ENCODE assay signal across 9 cellular contexts in genomic region chr14:105181542-105182295, GRCh38. TPM values are rescaled to one million over a fixed set of nuclear protein-coding genes. Genes with fewer than 3 reads are reported as not detected.
DNase-seq lines count a peak whose midpoint lies in the region; ATAC-seq, FAIRE-seq and TF ChIP-seq lines count a peak whose summit lies in the region.
"Had no signal": no experiment of that assay in that cellular context is flagged by ENCODE, and none has a peak within 500 bp of the region (broad histone marks: within the 10 kb centered on the region; RNA-seq: fewer than 3 reads in every experiment).

No MANE protein-coding gene starts in this region.

- in situ Hi-C loops in K562 (cut with MboI), result no loop called here
- in situ Hi-C loops in brain microvascular endothelial cell (cut with HindIII; ENCODE audit: low pct_ligation_motif_present, low sequenced_read_pairs), result no loop called here

- 0 out of 2 replicates have a peak overlapping the region, but pooled peaks have one; percentile 59 for H2AFZ ChIP-seq in K562 (ENCODE audit: low read depth, low read length)

- no peaks in the 10 kb centered on the region for H3K9me1 ChIP-seq in K562 (ENCODE audit: control insufficient read depth, insufficient read depth, low read length)

- no peak for FAIRE-seq in K562 (lab: Jason Lieb, UNC)

- intact Hi-C loops in K562 (cut with micrococcal nuclease), result loop anchor here (5.0 kb wide), 1 partner anchor 89 kb away; no protein-coding TSS in a partner anchor
- intact Hi-C loops in natural killer cell (cut with micrococcal nuclease), result no loop called here

- 73% methylated on average over 6 of the region's 22 CpGs for WGBS in K562 (ENCODE audit: insufficient coverage, low coverage, missing lambda C conversion rate)

- peak overlapping the region; percentile 74 to 98 (median 82) for H3K4me2 ChIP-seq in BLaER1 treated with 17β-estradiol and CSF1 and Interleukin-3, amounts not matched to agents 10 nM and 100 nM
- H3K4me2 ChIP-seq in K562 (ENCODE audit: insufficient read depth, low read length), result no peak overlapping the region

- ATAC-seq in K562 (no peak), natural killer cell (no peak), GM18907 (IDR thresholded peaks at IDR 0.05; ENCODE audit: unreplicated experiment) (no peak), HG03095 (IDR thresholded peaks at IDR 0.05; ENCODE audit: unreplicated experiment) (no peak)

- CTCF ChIA-PET in K562 (lab: Yijun Ruan, JAX; ENCODE audit: low intra/inter-chr PET ratio), result no interaction called here

- peak overlapping the region; percentile 55 to 72 (median 61) for H3K4me3 ChIP-seq in BLaER1 treated with 17β-estradiol and CSF1 and Interleukin-3, amounts not matched to agents 10 nM and 100 nM
- H3K4me3 ChIP-seq in HL-60 (replicated peaks; ENCODE audit: insufficient read depth, low read length) (peak overlapping the region; percentile 15), K562 (peak overlapping the region; percentile 47), BE2C (ENCODE audit: low read depth, low read length) (no peak overlapping the region), brain microvascular endothelial cell (ENCODE audit: low read depth, low read length) (no peak overlapping the region)

- peak overlapping the region in 7 of 11 experiments; percentile 69 to 76 (median 72); a peak in 9 of 22 replicates for H3K9ac ChIP-seq in BLaER1 treated with 17β-estradiol and CSF1 and Interleukin-3, amounts not matched to agents 10 nM and 100 nM
- peak overlapping the region in 1 of 2 experiments; percentile 74; a peak in 2 of 4 replicates for H3K9ac ChIP-seq in K562 (ENCODE audit: insufficient read depth in 1 of 2, low read depth in 2 of 2, low read length in 2 of 2)

- H3K79me2 ChIP-seq in K562 (ENCODE audit: control insufficient read depth, insufficient read depth, low read length), result no peaks in the 10 kb centered on the region

- no peaks in the 10 kb centered on the region for H3K36me3 ChIP-seq in BLaER1 treated with 17β-estradiol and CSF1 and Interleukin-3, amounts not matched to agents 10 nM and 100 nM
- H3K36me3 ChIP-seq in K562 (ENCODE audit: control insufficient read depth, insufficient read depth, low read length) (no peaks in the 10 kb centered on the region), BE2C (no peaks in the 10 kb centered on the region), brain microvascular endothelial cell (replicated peaks) (no peaks in the 10 kb centered on the region)
- H3K36me3 ChIP-seq: adrenal gland had no signal

- TF ChIP-seq RAD21 in K562 (CRISPR knock-in tag; conservative IDR thresholded peaks at IDR 0.05 in 1 of 2, IDR thresholded peaks at IDR 0.05 in 1 of 2), result no peak

- peaks cover 11 to 39% (median 31%) of the 10 kb centered on the region in 11 experiments; a peak in 17 of 22 replicates for H4K20me1 ChIP-seq in BLaER1 treated with 17β-estradiol and CSF1 and Interleukin-3, amounts not matched to agents 10 nM and 100 nM
- H4K20me1 ChIP-seq in K562 (replicated peaks; ENCODE audit: control insufficient read depth, insufficient read depth, low read length), result no peaks in the 10 kb centered on the region

- peak overlapping the region in 3 of 11 experiments; percentile 46 to 69 (median 65); a peak in 3 of 22 replicates for H3K27ac ChIP-seq in BLaER1 treated with 17β-estradiol and CSF1 and Interleukin-3, amounts not matched to agents 10 nM and 100 nM
- H3K27ac ChIP-seq in HL-60 (replicated peaks), result no peak overlapping the region
- H3K27ac ChIP-seq in K562 (ENCODE audit: extremely low read depth, low read depth, low read length), result no peak overlapping the region
- no peak overlapping the region for H3K27ac ChIP-seq in brain microvascular endothelial cell

- no peaks in the 10 kb centered on the region for H3K9me3 Mint-ChIP-seq in natural killer cell

- H3K27me3 Mint-ChIP-seq in natural killer cell (ENCODE audit: low read depth in 2 of 2), result no peaks in the 10 kb centered on the region

- no TSS peak for BruUV-seq in K562 (replicated peaks; lab: Mats Ljungman, UMichigan)

- TF ChIP-seq EP300 in K562 (IDR thresholded peaks at IDR 0.05; ENCODE audit: low read length), result no peak

- no peaks in the 10 kb centered on the region for H3K36me3 Mint-ChIP-seq in natural killer cell

- no peak for TF ChIP-seq POLR2A in K562 (conservative IDR thresholded peaks at IDR 0.05)

- DNase-seq in HL-60 (ENCODE audit: low read depth in 1 of 2, low spot score in 1 of 2) (no peak), K562 (ENCODE audit: extremely low read depth in 1 of 4, low spot score in 3 of 4) (no peak), natural killer cell (no peak), BE2C (no peak), brain microvascular endothelial cell (no peak)

- H3K4me1 ChIP-seq in BLaER1 treated with 17β-estradiol and CSF1 and Interleukin-3, amounts not matched to agents 10 nM and 100 nM, result peaks cover 53 to 84% (median 79%) of the 10 kb centered on the region in 10 experiments
- peaks cover 3 to 70% of the 10 kb centered on the region in 2 experiments; a peak in 4 of 5 replicates for H3K4me1 ChIP-seq in K562 (replicated peaks in 1 of 2; ENCODE audit: control insufficient read depth in 2 of 2, insufficient read depth in 2 of 2, low read length in 2 of 2)
- no peaks in the 10 kb centered on the region for H3K4me1 ChIP-seq in BE2C

- peaks cover 0 to 16% (median 0%) of the 10 kb centered on the region in 11 experiments; a peak in 3 of 22 replicates for H3K27me3 ChIP-seq in BLaER1 treated with 17β-estradiol and CSF1 and Interleukin-3, amounts not matched to agents 10 nM and 100 nM
- no peaks in the 10 kb centered on the region for H3K27me3 ChIP-seq in HL-60 (ENCODE audit: insufficient read depth, poor library complexity, severe bottlenecking)
- no peaks in the 10 kb centered on the region for H3K27me3 ChIP-seq in K562 (ENCODE audit: control insufficient read depth in 2 of 2, insufficient read depth in 2 of 2, low read length in 2 of 2)
- no peaks in the 10 kb centered on the region for H3K27me3 ChIP-seq in BE2C
- no peaks in the 10 kb centered on the region for H3K27me3 ChIP-seq in brain microvascular endothelial cell (replicated peaks)
- H3K27me3 ChIP-seq: adrenal gland had no signal

- H3K4me3 Mint-ChIP-seq in natural killer cell, result peak overlapping the region; percentile 67

- peaks cover 0 to 2% of the 10 kb centered on the region in 2 donors for H3K4me1 Mint-ChIP-seq in natural killer cell

- POLR2A ChIA-PET in K562 (lab: Yijun Ruan, JAX), result interaction anchor here (0.6 kb wide), 1 partner anchor 117 kb away, joined by 3 read pairs; no protein-coding TSS in a partner anchor

- TF ChIP-seq CTCF in HL-60 (IDR thresholded peaks at IDR 0.05; ENCODE audit: insufficient read depth, low read length) (no peak), K562 (IDR thresholded peaks at IDR 0.05 in 2 of 3, conservative IDR thresholded peaks at IDR 0.05 in 1 of 3; ENCODE audit: insufficient read depth in 2 of 3, low read depth in 1 of 3, low read length in 3 of 3) (no peak), natural killer cell (IDR thresholded peaks at IDR 0.05) (no peak), BE2C (IDR thresholded peaks at IDR 0.05; ENCODE audit: low read depth, low read length) (no peak), brain microvascular endothelial cell (IDR thresholded peaks at IDR 0.05; ENCODE audit: low read depth, low read length, missing control alignments) (no peak)

- H3K27ac Mint-ChIP-seq in natural killer cell, result no peak overlapping the region

- no peaks in the 10 kb centered on the region for H3K9me3 ChIP-seq in BLaER1 treated with 17β-estradiol and CSF1 and Interleukin-3, amounts not matched to agents 10 nM and 100 nM (replicated peaks in 1 of 11)
- H3K9me3 ChIP-seq in K562 (replicated peaks; ENCODE audit: control insufficient read depth, insufficient read depth, low read depth, low read length), result no peaks in the 10 kb centered on the region
- H3K9me3 ChIP-seq in BE2C, result no peaks in the 10 kb centered on the region
- H3K9me3 ChIP-seq: adrenal gland had no signal

RNA-seq across cellular contexts. Expression of gene NUDT14, which starts 0.6 kb away (rescaled TPM):
- total RNA-seq in K562 (2011; cell fraction: chromatin; rRNA removed; ENCODE audit: low replicate concordance), result 7.5 and 26.6 TPM in 2 replicates
- total RNA-seq in K562 (2011; cell fraction: nucleolus; rRNA removed), result 23.2 and 26.8 TPM in 2 replicates
- total RNA-seq in K562 (2011; cell fraction: nucleoplasm; rRNA removed), result 10.1 and 13.7 TPM in 2 replicates
- 12.3 and 13.2 TPM in 2 replicates for total RNA-seq in K562 (2014; rRNA removed)
- 1.7 and 2.1 TPM in 2 replicates for total RNA-seq in K562 (2014; rRNA removed; fragmentation: Illumina TruSeq; extraction: Trizol)
- total RNA-seq in K562 (2015; rRNA removed; fragmentation: Illumina TruSeq; extraction: Trizol), result 11.7 and 11.9 TPM in 2 replicates
- total RNA-seq in K562 (2021), result 15.7 and 16.3 TPM in 2 replicates
- polyA plus RNA-seq in K562 (2011; rRNA removed), result 8.3 and 10.6 TPM in 2 replicates
- polyA plus RNA-seq in K562 (2011; cell fraction: cytosol; rRNA removed), result 10.6 and 23.4 TPM in 2 replicates
- polyA plus RNA-seq in K562 (2011; cell fraction: nucleus; rRNA removed), result 16.5 and 26.6 TPM in 2 replicates
- 20.4 and 28.6 TPM in 2 replicates for polyA plus RNA-seq in K562 (2012)
- polyA plus RNA-seq in K562 (2014; fragmentation: Illumina TruSeq; extraction: Trizol), result 3.1 and 6.4 TPM in 2 replicates
- polyA plus RNA-seq in K562 (2014; fragmentation: Nextera tagmentation; extraction: Ambion mirVana), result under 1 TPM; 0.14 to 0.85 TPM
- 8.2 and 14.5 TPM in 2 replicates for polyA plus RNA-seq in K562 (2014; rRNA removed)
- 1.1 and 2.3 TPM in 2 replicates for polyA minus RNA-seq in K562 (2011; rRNA and poly(A)+ RNA removed)
- polyA minus RNA-seq in K562 (2011; cell fraction: cytosol; rRNA and poly(A)+ RNA removed), result 3.7 and 9.5 TPM in 2 replicates
- 2.7 and 3.6 TPM in 2 replicates for polyA minus RNA-seq in K562 (2011; cell fraction: nucleus; rRNA and poly(A)+ RNA removed)
- 10 to 100 TPM; 16.0 to 32.9 (median 22.8) TPM for total RNA-seq in natural killer cell
- polyA plus RNA-seq in BE2C (2012; ENCODE audit: insufficient read depth, insufficient read length, low read depth), result 7.4 TPM

RNA-seq across cellular contexts. Expression of gene JAG2, which starts 13.1 kb away (rescaled TPM):
- 61.3 and 185 TPM in 2 replicates for total RNA-seq in K562 (2011; cell fraction: chromatin; rRNA removed; ENCODE audit: low replicate concordance)
- total RNA-seq in K562 (2011; cell fraction: nucleolus; rRNA removed), result 142 and 150 TPM in 2 replicates
- 67.6 and 76.6 TPM in 2 replicates for total RNA-seq in K562 (2011; cell fraction: nucleoplasm; rRNA removed)
- total RNA-seq in K562 (2014; rRNA removed) (20.1 and 22.8 TPM in 2 replicates), K562 (2014; rRNA removed; fragmentation: Illumina TruSeq; extraction: Trizol) (2.4 and 3.3 TPM in 2 replicates), K562 (2015; rRNA removed; fragmentation: Illumina TruSeq; extraction: Trizol) (10.5 and 10.7 TPM in 2 replicates), K562 (2021) (43.4 and 48.4 TPM in 2 replicates), natural killer cell (1 to 10 TPM; 3.5 to 6.6 (median 6.1) TPM)
- polyA plus RNA-seq in K562 (2011; rRNA removed) (8.6 and 12.1 TPM in 2 replicates), K562 (2014; fragmentation: Illumina TruSeq; extraction: Trizol) (6.6 and 16.7 TPM in 2 replicates), K562 (2014; fragmentation: Nextera tagmentation; extraction: Ambion mirVana) (under 1 TPM; 0.25 to 0.50 TPM), K562 (2014; rRNA removed) (24.5 and 38.0 TPM in 2 replicates)
- polyA plus RNA-seq in K562 (2011; cell fraction: cytosol; rRNA removed), result 10.2 and 16.7 TPM in 2 replicates
- polyA plus RNA-seq in K562 (2011; cell fraction: nucleus; rRNA removed), result 134 and 193 TPM in 2 replicates
- polyA plus RNA-seq in K562 (2012), result 20.4 and 32.1 TPM in 2 replicates
- 8.1 and 12.6 TPM in 2 replicates for polyA minus RNA-seq in K562 (2011; rRNA and poly(A)+ RNA removed)
- 17.8 and 19.8 TPM in 2 replicates for polyA minus RNA-seq in K562 (2011; cell fraction: cytosol; rRNA and poly(A)+ RNA removed)
- 39.4 and 47.9 TPM in 2 replicates for polyA minus RNA-seq in K562 (2011; cell fraction: nucleus; rRNA and poly(A)+ RNA removed)
- polyA plus RNA-seq in BE2C (2012; ENCODE audit: insufficient read depth, insufficient read length, low read depth), result 15.9 TPM

Comparison
In these comparisons a context has a peak if more than half of its experiments do, and no peak if none do; other contexts are left out.
1. H3K4me3 ChIP-seq: peak in BLaER1 treated with 17β-estradiol and CSF1 and Interleukin-3, amounts not matched to agents 10 nM and 100 nM (10 of 10), HL-60 (single experiment) and K562 (single experiment); none in BE2C (single experiment) and brain microvascular endothelial cell (single experiment).